In genomic region chr6:27809939-27810767, GRCh38 we compare ENCODE assay signal across 8 cellular contexts.
DNase-seq lines count a peak whose midpoint lies in the region; ATAC-seq and TF ChIP-seq lines count a peak whose summit lies in the region.

No MANE protein-coding gene starts in this region.

- TF ChIP-seq CTCF in upper lobe of left lung (IDR thresholded peaks at IDR 0.05) = peak in 2 of 6 experiments; percentile 4 to 5

- peaks cover 12% of the 10 kb centered on the region for H3K36me3 Mint-ChIP-seq in activated naive CD4-positive, alpha-beta T cell treated with anti-CD3 and anti-CD28 coated beads for 36 hours (ENCODE audit: low read depth)

- CTCF ChIA-PET in activated naive CD4-positive, alpha-beta T cell treated with anti-CD3 and anti-CD28 coated beads for 36 hours (lab: Charles Lee) = interaction anchor here (1.0 to 3.6 kb wide), 3 partner anchors 13 to 85 kb away, joined by 3 to 15 read pairs (median 3); a partner anchor contains a TSS

- H3K79me1 ChIP-seq in neuronal stem cell (ENCODE audit: low read depth, low read length) = peaks cover 4% of the 10 kb centered on the region

- TF ChIP-seq POLR2A in Raji (IDR thresholded peaks at IDR 0.05; ENCODE audit: insufficient read depth, low read depth, low read length) = peak; percentile 99
- peak in 3 of 4 donors; percentile 96 to 99 (median 96) for TF ChIP-seq POLR2A in upper lobe of left lung (IDR thresholded peaks at IDR 0.05)

- ATAC-seq in upper lobe of left lung (ENCODE audit: low FRiP score in 2 of 2) = peak; percentile 87 to 88

- H3K9me3 Mint-ChIP-seq in activated naive CD4-positive, alpha-beta T cell treated with anti-CD3 and anti-CD28 coated beads for 36 hours = no peaks in the 10 kb centered on the region

- no peak overlapping the region for H3K14ac ChIP-seq in neuronal stem cell (ENCODE audit: low read length)

- peak overlapping the region; percentile 85 for H3K27ac ChIP-seq in neuronal stem cell (replicated peaks; ENCODE audit: low read length)
- peak overlapping the region; percentile 84 to 94 (median 89) for H3K27ac ChIP-seq in upper lobe of left lung

- H3K4me1 ChIP-seq in neuronal stem cell (ENCODE audit: control insufficient read depth in 2 of 2, insufficient read depth in 1 of 2, low read depth in 1 of 2, low read length in 2 of 2) (peaks cover 3 to 7% of the 10 kb centered on the region in 2 donors), upper lobe of left lung (peaks cover 14 to 35% (median 20%) of the 10 kb centered on the region in 4 donors)

- H3K27me3 Mint-ChIP-seq in activated naive CD4-positive, alpha-beta T cell treated with anti-CD3 and anti-CD28 coated beads for 36 hours (ENCODE audit: low read depth) = peaks cover 3% of the 10 kb centered on the region

- H3K4me2 ChIP-seq in neuronal stem cell (ENCODE audit: insufficient read depth, low read length, poor library complexity, severe bottlenecking) = peak overlapping the region; percentile 53

- H3K9me3 ChIP-seq in neuronal stem cell (replicated peaks in 1 of 2; ENCODE audit: control insufficient read depth in 2 of 2, insufficient read depth in 1 of 2, low read depth in 1 of 2, low read length in 2 of 2) = no peaks in the 10 kb centered on the region
- no peaks in the 10 kb centered on the region for H3K9me3 ChIP-seq in upper lobe of left lung

- no peak overlapping the region for H2BK15ac ChIP-seq in neuronal stem cell (ENCODE audit: low read length)

- no peak overlapping the region for H2BK12ac ChIP-seq in neuronal stem cell (ENCODE audit: low read length)

- H2AFZ ChIP-seq in neuronal stem cell (ENCODE audit: low read length) = no peak overlapping the region

- H3K4ac ChIP-seq in neuronal stem cell (ENCODE audit: low read length) = no peak overlapping the region

- no peak overlapping the region for H4K8ac ChIP-seq in neuronal stem cell (ENCODE audit: low read depth, low read length)

- H3K9ac ChIP-seq in neuronal stem cell (ENCODE audit: low read depth, low read length, poor library complexity) = peak overlapping the region; percentile 98

- no peak overlapping the region for H4K91ac ChIP-seq in neuronal stem cell (ENCODE audit: low read depth, low read length, poor library complexity)

- H3K4me3 ChIP-seq in neuronal stem cell (ENCODE audit: low read length in 2 of 2) (peak overlapping the region; percentile 88 to 91), upper lobe of left lung (peak overlapping the region; percentile 44 to 59 (median 54))

- no peak overlapping the region for H2BK120ac ChIP-seq in neuronal stem cell (ENCODE audit: low read depth, low read length)

- H3K36me3 ChIP-seq in neuronal stem cell (replicated peaks in 1 of 2; ENCODE audit: control insufficient read depth in 2 of 2, insufficient read depth in 2 of 2, low read length in 2 of 2) (no peaks in the 10 kb centered on the region), upper lobe of left lung (no peaks in the 10 kb centered on the region)

- H3K23ac ChIP-seq in neuronal stem cell (ENCODE audit: low read depth, low read length, poor library complexity) = peak overlapping the region; percentile 86

- no peak overlapping the region for H2AK5ac ChIP-seq in neuronal stem cell (ENCODE audit: low read depth, low read length)

- H3K18ac ChIP-seq in neuronal stem cell (ENCODE audit: low read length) = peak overlapping the region; percentile 96

- no peak for TF ChIP-seq EP300 in upper lobe of left lung (IDR thresholded peaks at IDR 0.05)

- peaks cover 41% of the 10 kb centered on the region for H3K4me1 Mint-ChIP-seq in activated naive CD4-positive, alpha-beta T cell treated with anti-CD3 and anti-CD28 coated beads for 36 hours (ENCODE audit: low read depth)

- H3K27me3 ChIP-seq in neuronal stem cell (ENCODE audit: control insufficient read depth in 3 of 3, insufficient read depth in 3 of 3, low read depth in 1 of 3, low read length in 3 of 3) (no peaks in the 10 kb centered on the region), upper lobe of left lung (no peaks in the 10 kb centered on the region)

- peak overlapping the region; percentile 93 for H3K4me3 Mint-ChIP-seq in activated naive CD4-positive, alpha-beta T cell treated with anti-CD3 and anti-CD28 coated beads for 36 hours

- H2BK5ac ChIP-seq in neuronal stem cell (ENCODE audit: low read length) = no peak overlapping the region

- peak overlapping the region; percentile 95 for H3K27ac Mint-ChIP-seq in activated naive CD4-positive, alpha-beta T cell treated with anti-CD3 and anti-CD28 coated beads for 36 hours

- no CpG with 5 or more reads among the region's 51 CpGs for WGBS in neuronal stem cell (ENCODE audit: extremely low coverage in 2 of 2, insufficient read length in 2 of 2, insufficient replicate concordance in 1 of 2), 2 donors
- WGBS in upper lobe of left lung, 2 donors = 2 to 5% methylated on average over 9 to 51 of the region's 51 CpGs

- intact Hi-C loops in activated naive CD4-positive, alpha-beta T cell treated with anti-CD3 and anti-CD28 coated beads for 36 hours (cut with micrococcal nuclease) = loop anchor here (1.0 to 5.0 kb wide), 6 partner anchors 57 to 1651 kb away; partner anchors contain the start of gene ZNF165

- DNase-seq in Daoy (ENCODE audit: low read depth) (peak; percentile 93), GOT3 (lab: John Stamatoyannopoulos, UW) (peak; percentile 44), LoVo (ENCODE audit: low spot score) (peak; percentile 96), germinal center (ENCODE audit: low spot score) (peak; percentile 86), neuronal stem cell (ENCODE audit: low spot score) (peak; percentile 80), upper lobe of left lung (peak; percentile 70 to 90)
- DNase-seq in activated naive CD4-positive, alpha-beta T cell treated with anti-CD3 and anti-CD28 coated beads for 36 hours = peak; percentile 81

Comparison
In these comparisons a context has a peak if more than half of its experiments do, and no peak if none do; other contexts are left out.
1. Peak in every context shown above with its lines: DNase-seq, ATAC-seq, H3K4me3 ChIP-seq and H3K27ac ChIP-seq.
2. DNase-seq: peak in every context shown above with its lines; median percentile 96 in LoVo; 93 in Daoy; 86 in germinal center; 81 in activated naive CD4-positive, alpha-beta T cell treated with anti-CD3 and anti-CD28 coated beads for 36 hours; 80 in neuronal stem cell; 80 in upper lobe of left lung; 44 in GOT3.